Comparison of ENCODE assay signal across 15 cellular contexts in the genomic region with DNA sequence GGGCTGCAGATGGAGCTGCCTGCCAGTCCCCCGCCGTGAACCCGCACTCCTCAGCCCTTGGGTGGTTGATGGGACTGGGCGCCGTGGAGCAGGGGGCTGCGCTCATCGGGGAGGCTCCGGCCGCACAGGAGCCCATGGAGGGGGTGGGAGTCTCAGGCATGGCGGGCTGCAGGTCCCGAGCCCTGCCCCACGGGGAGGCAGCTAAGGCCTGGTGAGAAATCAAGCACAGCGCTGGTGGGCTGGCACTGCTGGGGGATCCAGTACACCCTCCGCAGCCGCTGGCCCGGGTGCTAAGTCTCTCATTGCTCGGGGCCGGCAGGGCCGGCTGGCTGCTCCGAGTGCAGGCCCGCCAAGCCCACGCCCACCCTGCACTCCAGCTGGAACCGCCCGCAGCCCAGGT. TPM values are rescaled to one million over a fixed set of nuclear protein-coding genes. Genes with fewer than 3 reads are reported as not detected.
"Had no signal": no experiment of that assay in that cellular context is flagged by ENCODE, and none has a peak within 500 bp of the region (broad histone marks: within the 10 kb centered on the region; RNA-seq: fewer than 3 reads in every experiment).

No MANE protein-coding gene starts in this region.

RNA-seq across cellular contexts. Expression of a gene that starts 4.7 kb away (rescaled TPM):
- total RNA-seq: activated B cell treated with CpG ODN at 0.5 μM for 24 hours; activated CD4-positive, alpha-beta memory T cell treated with anti-CD3 and anti-CD28 coated beads for 36 hours; activated CD4-positive, alpha-beta memory T cell treated with anti-CD3 and anti-CD28 coated beads, Interleukin-2, amount 10 ng/mL, durations not matched to agents 7 days and 5 days; activated CD4-positive, alpha-beta T cell treated with anti-CD3 and anti-CD28 coated beads for 36 hours; activated CD4-positive, alpha-beta T cell treated with anti-CD3 and anti-CD28 coated beads, Interleukin-2, amount 10 ng/mL, durations not matched to agents 24 days and 14 days; activated CD4-positive, alpha-beta T cell treated with anti-CD3 and anti-CD28 coated beads, Interleukin-2, amount 10 ng/mL, durations not matched to agents 7 days and 5 days; activated CD8-positive, alpha-beta memory T cell treated with anti-CD3 and anti-CD28 coated beads for 36 hours; activated CD8-positive, alpha-beta memory T cell treated with anti-CD3 and anti-CD28 coated beads, Interleukin-2, amount 10 ng/mL, durations not matched to agents 7 days and 5 days; activated CD8-positive, alpha-beta T cell treated with anti-CD3 and anti-CD28 coated beads for 36 hours; activated CD8-positive, alpha-beta T cell treated with anti-CD3 and anti-CD28 coated beads, Interleukin-2, amount 10 ng/mL, durations not matched to agents 7 days and 5 days; T-cell; T-helper 1 cell treated with Interleukin-12 subunit alpha and Interleukin-12 subunit beta and Interleukin-4 antibody, amounts not matched to agents 30 ng/mL and 1 ng/mL, for 36 hours; T-helper 2 cell treated with Interferon-gamma antibody and Interleukin-4, amounts not matched to agents 100 ng/mL and 5 ng/mL, for 36 hours; WTC11 had no signal

RNA-seq across cellular contexts. Expression of a gene that starts 17.6 kb away (rescaled TPM):
- total RNA-seq: activated B cell treated with CpG ODN at 0.5 μM for 24 hours; activated CD4-positive, alpha-beta memory T cell treated with anti-CD3 and anti-CD28 coated beads for 36 hours; activated CD4-positive, alpha-beta memory T cell treated with anti-CD3 and anti-CD28 coated beads, Interleukin-2, amount 10 ng/mL, durations not matched to agents 7 days and 5 days; activated CD4-positive, alpha-beta T cell treated with anti-CD3 and anti-CD28 coated beads for 36 hours; activated CD4-positive, alpha-beta T cell treated with anti-CD3 and anti-CD28 coated beads, Interleukin-2, amount 10 ng/mL, durations not matched to agents 24 days and 14 days; activated CD4-positive, alpha-beta T cell treated with anti-CD3 and anti-CD28 coated beads, Interleukin-2, amount 10 ng/mL, durations not matched to agents 7 days and 5 days; activated CD8-positive, alpha-beta memory T cell treated with anti-CD3 and anti-CD28 coated beads for 36 hours; activated CD8-positive, alpha-beta memory T cell treated with anti-CD3 and anti-CD28 coated beads, Interleukin-2, amount 10 ng/mL, durations not matched to agents 7 days and 5 days; activated CD8-positive, alpha-beta T cell treated with anti-CD3 and anti-CD28 coated beads for 36 hours; activated CD8-positive, alpha-beta T cell treated with anti-CD3 and anti-CD28 coated beads, Interleukin-2, amount 10 ng/mL, durations not matched to agents 7 days and 5 days; T-cell; T-helper 1 cell treated with Interleukin-12 subunit alpha and Interleukin-12 subunit beta and Interleukin-4 antibody, amounts not matched to agents 30 ng/mL and 1 ng/mL, for 36 hours; T-helper 17 cell; T-helper 2 cell treated with Interferon-gamma antibody and Interleukin-4, amounts not matched to agents 100 ng/mL and 5 ng/mL, for 36 hours; WTC11 had no signal

RNA-seq across cellular contexts. Expression of a gene that starts 50.3 kb away (rescaled TPM):
- total RNA-seq: activated B cell treated with CpG ODN at 0.5 μM for 24 hours; activated CD4-positive, alpha-beta memory T cell treated with anti-CD3 and anti-CD28 coated beads for 36 hours; activated CD4-positive, alpha-beta memory T cell treated with anti-CD3 and anti-CD28 coated beads, Interleukin-2, amount 10 ng/mL, durations not matched to agents 7 days and 5 days; activated CD4-positive, alpha-beta T cell treated with anti-CD3 and anti-CD28 coated beads for 36 hours; activated CD4-positive, alpha-beta T cell treated with anti-CD3 and anti-CD28 coated beads, Interleukin-2, amount 10 ng/mL, durations not matched to agents 24 days and 14 days; activated CD4-positive, alpha-beta T cell treated with anti-CD3 and anti-CD28 coated beads, Interleukin-2, amount 10 ng/mL, durations not matched to agents 7 days and 5 days; activated CD8-positive, alpha-beta memory T cell treated with anti-CD3 and anti-CD28 coated beads for 36 hours; activated CD8-positive, alpha-beta memory T cell treated with anti-CD3 and anti-CD28 coated beads, Interleukin-2, amount 10 ng/mL, durations not matched to agents 7 days and 5 days; activated CD8-positive, alpha-beta T cell treated with anti-CD3 and anti-CD28 coated beads for 36 hours; activated CD8-positive, alpha-beta T cell treated with anti-CD3 and anti-CD28 coated beads, Interleukin-2, amount 10 ng/mL, durations not matched to agents 7 days and 5 days; T-cell; T-helper 1 cell treated with Interleukin-12 subunit alpha and Interleukin-12 subunit beta and Interleukin-4 antibody, amounts not matched to agents 30 ng/mL and 1 ng/mL, for 36 hours; T-helper 17 cell; T-helper 2 cell treated with Interferon-gamma antibody and Interleukin-4, amounts not matched to agents 100 ng/mL and 5 ng/mL, for 36 hours; WTC11 had no signal

RNA-seq across cellular contexts. Expression of a gene that starts 59.2 kb away (rescaled TPM):
- total RNA-seq: activated CD4-positive, alpha-beta memory T cell treated with anti-CD3 and anti-CD28 coated beads for 36 hours; activated CD4-positive, alpha-beta memory T cell treated with anti-CD3 and anti-CD28 coated beads, Interleukin-2, amount 10 ng/mL, durations not matched to agents 7 days and 5 days; activated CD4-positive, alpha-beta T cell treated with anti-CD3 and anti-CD28 coated beads, Interleukin-2, amount 10 ng/mL, durations not matched to agents 7 days and 5 days; activated CD8-positive, alpha-beta memory T cell treated with anti-CD3 and anti-CD28 coated beads, Interleukin-2, amount 10 ng/mL, durations not matched to agents 7 days and 5 days; activated CD8-positive, alpha-beta T cell treated with anti-CD3 and anti-CD28 coated beads, Interleukin-2, amount 10 ng/mL, durations not matched to agents 7 days and 5 days; T-helper 2 cell treated with Interferon-gamma antibody and Interleukin-4, amounts not matched to agents 100 ng/mL and 5 ng/mL, for 36 hours; WTC11 had no signal
